15 cellular contexts compared by ENCODE assay signal in the genomic region with DNA sequence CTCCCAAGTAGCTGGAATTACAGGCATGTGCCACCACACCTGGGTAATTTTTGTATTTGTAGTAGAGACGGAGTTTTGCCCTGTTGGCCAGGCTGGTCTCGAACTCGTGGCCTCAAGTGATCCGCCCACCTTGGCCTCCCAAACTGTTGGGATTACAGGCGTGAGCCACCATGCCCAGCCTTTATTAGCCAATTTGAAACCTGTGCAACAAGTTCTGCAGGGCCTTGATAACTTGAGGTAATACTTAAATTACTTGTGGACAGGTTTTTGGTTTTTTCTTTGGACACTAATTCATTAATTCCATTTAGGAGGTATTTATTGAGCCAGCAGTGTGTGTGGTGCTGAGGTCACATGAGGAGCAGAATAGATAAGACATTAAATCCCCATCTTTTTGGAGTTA. TPM values are rescaled to one million over a fixed set of nuclear protein-coding genes. Genes with fewer than 3 reads are reported as not detected.
DNase-seq lines count a peak whose midpoint lies in the region; ATAC-seq and TF ChIP-seq lines count a peak whose summit lies in the region.
"Had no signal": no experiment of that assay in that cellular context is flagged by ENCODE, and none has a peak within 500 bp of the region (broad histone marks: within the 10 kb centered on the region; RNA-seq: fewer than 3 reads in every experiment).

No MANE protein-coding gene starts in this region.

- no peak overlapping the region for H3K4me3 ChIP-seq in HCT116 (replicated peaks in 1 of 2; ENCODE audit: low read depth in 1 of 2, low read length in 2 of 2)
- no peak overlapping the region for H3K4me3 ChIP-seq in RWPE2 (ENCODE audit: severe bottlenecking)
- no peak overlapping the region for H3K4me3 ChIP-seq in right lobe of liver
- H3K4me3 ChIP-seq: GM23248 had no signal

- peaks cover 51 to 69% of the 10 kb centered on the region in 2 experiments for H3K4me1 ChIP-seq in HCT116 (ENCODE audit: control insufficient read depth in 1 of 2, insufficient read depth in 2 of 2, low read length in 2 of 2)
- peaks cover 50% of the 10 kb centered on the region for H3K4me1 ChIP-seq in RWPE2 (ENCODE audit: insufficient read depth, poor library complexity, severe bottlenecking)
- H3K4me1 ChIP-seq in right lobe of liver = peaks cover 0 to 47% (median 11%) of the 10 kb centered on the region in 4 donors

- no peak for TF ChIP-seq CTCF in HCT116 (IDR thresholded peaks at IDR 0.05 in 2 of 3, conservative IDR thresholded peaks at IDR 0.05 in 1 of 3; ENCODE audit: borderline replicate concordance in 1 of 3, insufficient read depth in 1 of 3, low read depth in 2 of 3, low read length in 2 of 3)
- no peak for TF ChIP-seq CTCF in RWPE2 (IDR thresholded peaks at IDR 0.05; ENCODE audit: poor library complexity, severe bottlenecking)
- TF ChIP-seq CTCF in nephron (IDR thresholded peaks at IDR 0.05; ENCODE audit: unreplicated experiment in 3 of 3) = no peak
- TF ChIP-seq CTCF in right lobe of liver (IDR thresholded peaks at IDR 0.05) = no peak

- no peak for TF ChIP-seq POLR2A in HCT116 (IDR thresholded peaks at IDR 0.05; ENCODE audit: borderline replicate concordance, extremely low read depth, insufficient read depth, insufficient read length)
- TF ChIP-seq POLR2A in right lobe of liver (IDR thresholded peaks at IDR 0.05) = no peak

- H3K9me2 ChIP-seq in HCT116 (ENCODE audit: insufficient read depth) = no peaks in the 10 kb centered on the region

- H3K27me3 ChIP-seq in HCT116 (ENCODE audit: insufficient read depth, low read length) = no peaks in the 10 kb centered on the region
- H3K27me3 ChIP-seq in RWPE2 (ENCODE audit: insufficient read depth, poor library complexity, severe bottlenecking) = no peaks in the 10 kb centered on the region
- H3K27me3 ChIP-seq in right lobe of liver = no peaks in the 10 kb centered on the region

- peaks cover 67% of the 10 kb centered on the region for H3K4me1 Mint-ChIP-seq in nephron

- BruUV-seq in HCT116 (replicated peaks; lab: Mats Ljungman, UMichigan) = no TSS peak

- no peak for ATAC-seq in HCT116
- no peak for ATAC-seq in RWPE2 (ENCODE audit: low read depth)
- no peak for ATAC-seq in right lobe of liver
- ATAC-seq: CD8-positive, alpha-beta T cell; HepG2 had no signal

- CTCF ChIA-PET in HCT116 (lab: Charles Lee) = no interaction called here

- no peak for TF ChIP-seq RAD21 in HCT116 (IDR thresholded peaks at IDR 0.05; ENCODE audit: low read depth)

- peak overlapping the region; percentile 77 for H3K4me2 ChIP-seq in HCT116 (ENCODE audit: low read length)

- H3K36me3 ChIP-seq in HCT116 (ENCODE audit: control insufficient read depth in 1 of 2, insufficient read depth in 2 of 2, low read length in 2 of 2) = no peaks in the 10 kb centered on the region
- no peaks in the 10 kb centered on the region for H3K36me3 ChIP-seq in RWPE2 (ENCODE audit: low read depth)
- no peaks in the 10 kb centered on the region for H3K36me3 ChIP-seq in right lobe of liver

- H3K27ac ChIP-seq in HCT116 (ENCODE audit: low read depth, low read length) (peak overlapping the region; percentile 77; the same call in 1 of the 2 replicates), RWPE2 (ENCODE audit: poor library complexity, severe bottlenecking) (peak overlapping the region; percentile 93), epithelial cell of prostate (peak overlapping the region; percentile 91), right lobe of liver (no peak overlapping the region)
- H3K27ac ChIP-seq: GM23248 had no signal

- intact Hi-C loops in HCT116 (cut with micrococcal nuclease) = no loop called here
- intact Hi-C loops in right lobe of liver (cut with DNase I) = no loop called here

- H3K4me3 Mint-ChIP-seq in nephron = no peak overlapping the region
- H3K4me3 Mint-ChIP-seq: CD14-positive monocyte; CD8-positive, alpha-beta T cell had no signal

- no peak overlapping the region for H3K9ac ChIP-seq in HCT116 (ENCODE audit: low read length)
- H3K9ac ChIP-seq: GM23248 had no signal

- DNase-seq in HCT116 (ENCODE audit: low read depth, low spot score) = no peak
- DNase-seq in RWPE2 (ENCODE audit: low spot score) = no peak
- DNase-seq in epithelial cell of prostate (ENCODE audit: low read depth, low spot score) = no peak
- DNase-seq in right lobe of liver = no peak
- DNase-seq in NCI-H146 treated with DMSO at 0.1 percent for 48 hours (lab: John Stamatoyannopoulos, UW; ENCODE audit: unreplicated experiment) = no peak
- DNase-seq in NOMO-1 treated with dmso at 0.1 percent for 144 hours (lab: John Stamatoyannopoulos, UW; ENCODE audit: unreplicated experiment) = no peak
- DNase-seq in hepatic stellate cell (ENCODE audit: low spot score) = no peak
- DNase-seq: CD8-positive, alpha-beta T cell; COR-L47; DMS 273 treated with DMSO at 0.1 percent for 48 hours; GM23248; H7 had no signal

- WGBS in right lobe of liver (ENCODE audit: insufficient coverage, low coverage, low lambda C conversion rate, missing lambda C conversion rate) = no CpG with 5 or more reads among the region's 5 CpGs

- peaks cover 93% of the 10 kb centered on the region for H3K79me2 ChIP-seq in HCT116 (ENCODE audit: insufficient read depth, low read length)

- no peaks in the 10 kb centered on the region for H3K9me3 Mint-ChIP-seq in nephron
- H3K9me3 Mint-ChIP-seq: CD14-positive monocyte; CD8-positive, alpha-beta T cell had no signal

- no peaks in the 10 kb centered on the region for H3K27me3 Mint-ChIP-seq in nephron (ENCODE audit: low read depth)

- POLR2A ChIA-PET in HCT116 (lab: Charles Lee) = no interaction called here

- H4K20me1 ChIP-seq in HCT116 (ENCODE audit: insufficient read depth) = peaks cover 5% of the 10 kb centered on the region; the same call in 1 of the 2 replicates

- H3K9me3 ChIP-seq in HCT116 (ENCODE audit: control insufficient read depth in 1 of 2, insufficient read depth in 1 of 2, low read depth in 1 of 2, low read length in 2 of 2) (no peaks in the 10 kb centered on the region), RWPE2 (ENCODE audit: severe bottlenecking) (no peaks in the 10 kb centered on the region), right lobe of liver (no peaks in the 10 kb centered on the region)

- H3K36me3 Mint-ChIP-seq in nephron (ENCODE audit: low read depth) = no peaks in the 10 kb centered on the region

- no peak overlapping the region for H2AFZ ChIP-seq in HCT116 (ENCODE audit: low read depth, low read length, poor library complexity, severe bottlenecking)
- H2AFZ ChIP-seq: GM23248 had no signal

- RAD21 ChIA-PET in HCT116 (lab: Charles Lee; ENCODE audit: low non-redundant PET in 1 of 2, low total read pairs in 2 of 2, uncharacterized antibody in 2 of 2, unreplicated experiment in 2 of 2) = no interaction called here

- peak overlapping the region in 2 of 3 experiments; percentile 88 to 96 for H3K27ac Mint-ChIP-seq in nephron
- H3K27ac Mint-ChIP-seq: CD14-positive monocyte had no signal

TF ChIP-seq in HCT116, 20 proteins besides CTCF, POLR2A, EP300 and RAD21 (continues in another document):
- TF ChIP-seq, protein P1, sequence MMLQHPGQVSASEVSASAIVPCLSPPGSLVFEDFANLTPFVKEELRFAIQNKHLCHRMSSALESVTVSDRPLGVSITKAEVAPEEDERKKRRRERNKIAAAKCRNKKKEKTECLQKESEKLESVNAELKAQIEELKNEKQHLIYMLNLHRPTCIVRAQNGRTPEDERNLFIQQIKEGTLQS (IDR thresholded peaks at IDR 0.05) = no peak
- TF ChIP-seq EZH2phosphoT487 (IDR thresholded peaks at IDR 0.05; ENCODE audit: borderline replicate concordance) = no peak
- TF ChIP-seq JUND (IDR thresholded peaks at IDR 0.05) = no peak
- TF ChIP-seq ZFX (IDR thresholded peaks at IDR 0.05) = no peak
- TF ChIP-seq, protein P2, sequence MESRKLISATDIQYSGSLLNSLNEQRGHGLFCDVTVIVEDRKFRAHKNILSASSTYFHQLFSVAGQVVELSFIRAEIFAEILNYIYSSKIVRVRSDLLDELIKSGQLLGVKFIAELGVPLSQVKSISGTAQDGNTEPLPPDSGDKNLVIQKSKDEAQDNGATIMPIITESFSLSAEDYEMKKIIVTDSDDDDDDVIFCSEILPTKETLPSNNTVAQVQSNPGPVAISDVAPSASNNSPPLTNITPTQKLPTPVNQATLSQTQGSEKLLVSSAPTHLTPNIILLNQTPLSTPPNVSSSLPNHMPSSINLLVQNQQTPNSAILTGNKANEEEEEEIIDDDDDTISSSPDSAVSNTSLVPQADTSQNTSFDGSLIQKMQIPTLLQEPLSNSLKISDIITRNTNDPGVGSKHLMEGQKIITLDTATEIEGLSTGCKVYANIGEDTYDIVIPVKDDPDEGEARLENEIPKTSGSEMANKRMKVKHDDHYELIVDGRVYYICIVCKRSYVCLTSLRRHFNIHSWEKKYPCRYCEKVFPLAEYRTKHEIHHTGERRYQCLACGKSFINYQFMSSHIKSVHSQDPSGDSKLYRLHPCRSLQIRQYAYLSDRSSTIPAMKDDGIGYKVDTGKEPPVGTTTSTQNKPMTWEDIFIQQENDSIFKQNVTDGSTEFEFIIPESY (IDR thresholded peaks at IDR 0.05; ENCODE audit: extremely low read depth, insufficient replicate concordance, low read length) = no peak
- TF ChIP-seq ZNF274 (IDR thresholded peaks at IDR 0.05; ENCODE audit: low read depth, low read length) = no peak
- TF ChIP-seq EGR1 (IDR thresholded peaks at IDR 0.05; ENCODE audit: low read depth) = no peak
- TF ChIP-seq FOSL1 (IDR thresholded peaks at IDR 0.05; ENCODE audit: low read depth) = no peak
- no peak for TF ChIP-seq EZH2 (IDR thresholded peaks at IDR 0.05)
- TF ChIP-seq CBX3 (IDR thresholded peaks at IDR 0.05; ENCODE audit: low read depth) = no peak
- TF ChIP-seq SRF (IDR thresholded peaks at IDR 0.05; ENCODE audit: low read depth) = no peak
- TF ChIP-seq, protein P3, sequence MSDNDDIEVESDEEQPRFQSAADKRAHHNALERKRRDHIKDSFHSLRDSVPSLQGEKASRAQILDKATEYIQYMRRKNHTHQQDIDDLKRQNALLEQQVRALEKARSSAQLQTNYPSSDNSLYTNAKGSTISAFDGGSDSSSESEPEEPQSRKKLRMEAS (IDR thresholded peaks at IDR 0.05) = no peak
- TF ChIP-seq ELF1 (IDR thresholded peaks at IDR 0.05; ENCODE audit: borderline replicate concordance, low read depth) = no peak
- no peak for TF ChIP-seq SIN3A (IDR thresholded peaks at IDR 0.05; ENCODE audit: low read depth)

RNA-seq across cellular contexts. Expression of a gene that starts 39.5 kb away (rescaled TPM):
- total RNA-seq in HCT116 (2021; ENCODE audit: unreplicated experiment) (47.6 TPM), right lobe of liver (10 to 100 TPM; 33.5 to 54.4 (median 47.8) TPM)
- 29.0 and 30.2 TPM in 2 replicates for polyA plus RNA-seq in HCT116 (2012)

RNA-seq across cellular contexts. Expression of a gene that starts 49.7 kb away (rescaled TPM):
- total RNA-seq in HCT116 (2021; ENCODE audit: unreplicated experiment) (296 TPM), right lobe of liver (10 to 100 TPM; 67.2 to 82.6 (median 73.6) TPM)
- 311 and 325 TPM in 2 replicates for polyA plus RNA-seq in HCT116 (2012)

Comparison
In these comparisons a context has a peak if more than half of its experiments do, and no peak if none do; other contexts are left out.
1. H3K27ac ChIP-seq: peak in HCT116 (single experiment), RWPE2 (single experiment) and epithelial cell of prostate (single experiment); none in right lobe of liver (0 of 3).